ENCODE assay signal across 1 cellular context in genomic region chr2:185014076-185014475, GRCh38.
TF ChIP-seq lines count a peak whose summit lies in the region.

No MANE protein-coding gene starts in this region.

TF ChIP-seq in HepG2, 621 proteins besides CTCF, POLR2A, EP300 and RAD21 (continued from another document):
- TF ChIP-seq ATRX (CRISPR knock-in tag; IDR thresholded peaks at IDR 0.05; ENCODE audit: borderline replicate concordance) (no peak), MYPOP (CRISPR knock-in tag; IDR thresholded peaks at IDR 0.05) (no peak), NKX3-1 (CRISPR knock-in tag; IDR thresholded peaks at IDR 0.05) (no peak), ADNP (CRISPR knock-in tag; IDR thresholded peaks at IDR 0.05) (no peak), POLR2G (IDR thresholded peaks at IDR 0.05; ENCODE audit: low read depth, low read length) (no peak), TOE1 (CRISPR knock-in tag; IDR thresholded peaks at IDR 0.05) (no peak), MAFF (IDR thresholded peaks at IDR 0.05; ENCODE audit: low read depth, low read length) (peak; percentile 56; the same call in 1 of the 2 replicates), TFDP1 (CRISPR knock-in tag; IDR thresholded peaks at IDR 0.05; ENCODE audit: borderline replicate concordance) (no peak)
TF ChIP-seq in HepG2: peak in this region for 2.
